Comparison of ENCODE assay signal across 12 cellular contexts in genomic region chr16:3999890-4000325, GRCh38.
DNase-seq lines count a peak whose midpoint lies in the region; ATAC-seq and TF ChIP-seq lines count a peak whose summit lies in the region.
"Had no signal": no experiment of that assay in that cellular context is flagged by ENCODE, and none has a peak within 500 bp of the region (broad histone marks: within the 10 kb centered on the region; RNA-seq: fewer than 3 reads in every experiment).

No MANE protein-coding gene starts in this region.

- no peaks in the 10 kb centered on the region for H3K36me3 Mint-ChIP-seq in activated naive CD4-positive, alpha-beta T cell treated with anti-CD3 and anti-CD28 coated beads, Interleukin-2, amount 10 ng/mL, durations not matched to agents 7 days and 5 days
- H3K36me3 Mint-ChIP-seq in activated T-helper 17 cell treated with anti-CD3 and anti-CD28 coated beads, Interleukin-2, amount 50 U/mL, for 72 hours (ENCODE audit: low read depth): peaks cover 5% of the 10 kb centered on the region
- H3K36me3 Mint-ChIP-seq in type B pancreatic cell: no peaks in the 10 kb centered on the region
- H3K36me3 Mint-ChIP-seq: naive B cell had no signal

- H3K27me3 Mint-ChIP-seq in activated naive CD4-positive, alpha-beta T cell treated with anti-CD3 and anti-CD28 coated beads, Interleukin-2, amount 10 ng/mL, durations not matched to agents 7 days and 5 days: peaks cover 3% of the 10 kb centered on the region
- H3K27me3 Mint-ChIP-seq in activated T-helper 17 cell treated with anti-CD3 and anti-CD28 coated beads, Interleukin-2, amount 50 U/mL, for 72 hours: no peaks in the 10 kb centered on the region
- H3K27me3 Mint-ChIP-seq in type B pancreatic cell: no peaks in the 10 kb centered on the region
- H3K27me3 Mint-ChIP-seq: activated B cell treated with CpG ODN at 0.5 μM for 24 hours, naive B cell had no signal

- intact Hi-C loops in body of pancreas (cut with DNase I): no loop called here

- H3K4me3 Mint-ChIP-seq in activated naive CD4-positive, alpha-beta T cell treated with anti-CD3 and anti-CD28 coated beads, Interleukin-2, amount 10 ng/mL, durations not matched to agents 7 days and 5 days: peak overlapping the region; percentile 17
- peak overlapping the region; percentile 56 for H3K4me3 Mint-ChIP-seq in activated T-helper 17 cell treated with anti-CD3 and anti-CD28 coated beads, Interleukin-2, amount 50 U/mL, for 72 hours
- no peak overlapping the region for H3K4me3 Mint-ChIP-seq in type B pancreatic cell
- H3K4me3 Mint-ChIP-seq: activated B cell treated with CpG ODN at 0.5 μM for 24 hours, naive B cell had no signal

- H3K27me3 ChIP-seq in body of pancreas: no peaks in the 10 kb centered on the region

- peaks cover 3% of the 10 kb centered on the region for H3K4me1 ChIP-seq in body of pancreas

- no peaks in the 10 kb centered on the region for H3K9me3 ChIP-seq in body of pancreas

- TF ChIP-seq CTCF in type B pancreatic cell (conservative IDR thresholded peaks at IDR 0.05) (no peak), body of pancreas (IDR thresholded peaks at IDR 0.05) (no peak)

- no peak overlapping the region for H3K4me3 ChIP-seq in body of pancreas

- CTCF ChIA-PET in activated naive CD4-positive, alpha-beta T cell treated with anti-CD3 and anti-CD28 coated beads, Interleukin-2, amount 10 ng/mL, durations not matched to agents 7 days and 5 days (lab: Charles Lee): interaction anchor here (0.5 kb wide), 1 partner anchor 33 kb away, joined by 3 read pairs; no protein-coding TSS in a partner anchor

- 82 to 96% methylated on average over 11 of the region's 11 CpGs for WGBS in body of pancreas, 2 donors

- H3K4me1 Mint-ChIP-seq in activated naive CD4-positive, alpha-beta T cell treated with anti-CD3 and anti-CD28 coated beads, Interleukin-2, amount 10 ng/mL, durations not matched to agents 7 days and 5 days: peaks cover 25% of the 10 kb centered on the region
- H3K4me1 Mint-ChIP-seq in activated T-helper 17 cell treated with anti-CD3 and anti-CD28 coated beads, Interleukin-2, amount 50 U/mL, for 72 hours: peaks cover 9% of the 10 kb centered on the region
- H3K4me1 Mint-ChIP-seq in type B pancreatic cell (ENCODE audit: unreplicated experiment): peaks cover 32% of the 10 kb centered on the region
- H3K4me1 Mint-ChIP-seq: activated B cell treated with CpG ODN at 0.5 μM for 24 hours, naive B cell had no signal

- H3K36me3 ChIP-seq in body of pancreas (replicated peaks in 1 of 2; ENCODE audit: insufficient read depth in 1 of 2, low read depth in 2 of 2): no peaks in the 10 kb centered on the region

- no peak overlapping the region for H3K27ac Mint-ChIP-seq in activated naive CD4-positive, alpha-beta T cell treated with anti-CD3 and anti-CD28 coated beads, Interleukin-2, amount 10 ng/mL, durations not matched to agents 7 days and 5 days
- H3K27ac Mint-ChIP-seq in activated T-helper 17 cell treated with anti-CD3 and anti-CD28 coated beads, Interleukin-2, amount 50 U/mL, for 72 hours: peak overlapping the region; percentile 46
- H3K27ac Mint-ChIP-seq in type B pancreatic cell: peak overlapping the region; percentile 41
- H3K27ac Mint-ChIP-seq: activated B cell treated with CpG ODN at 0.5 μM for 24 hours had no signal

- TF ChIP-seq POLR2A in body of pancreas (IDR thresholded peaks at IDR 0.05): no peak

- DNase-seq in activated naive CD4-positive, alpha-beta T cell treated with anti-CD3 and anti-CD28 coated beads, Interleukin-2, amount 10 ng/mL, durations not matched to agents 7 days and 5 days: no peak
- no peak for DNase-seq in activated naive CD4-positive, alpha-beta T cell (lab: John Stamatoyannopoulos, UW)
- peak; percentile 30 for DNase-seq in inferior parietal cortex (ENCODE audit: extremely low spot score)
- no peak for DNase-seq in type B pancreatic cell (ENCODE audit: extremely low spot score, unreplicated experiment)
- DNase-seq in DMS53 (lab: John Stamatoyannopoulos, UW): no peak
- DNase-seq in body of pancreas: no peak
- DNase-seq: activated B cell treated with CpG ODN at 0.5 μM for 24 hours, AML-193, amniotic stem cell, naive B cell had no signal

- H3K9me3 Mint-ChIP-seq in activated naive CD4-positive, alpha-beta T cell treated with anti-CD3 and anti-CD28 coated beads, Interleukin-2, amount 10 ng/mL, durations not matched to agents 7 days and 5 days: no peaks in the 10 kb centered on the region
- no peaks in the 10 kb centered on the region for H3K9me3 Mint-ChIP-seq in activated T-helper 17 cell treated with anti-CD3 and anti-CD28 coated beads, Interleukin-2, amount 50 U/mL, for 72 hours
- no peaks in the 10 kb centered on the region for H3K9me3 Mint-ChIP-seq in type B pancreatic cell
- H3K9me3 Mint-ChIP-seq: activated B cell treated with CpG ODN at 0.5 μM for 24 hours, naive B cell had no signal

- no peak overlapping the region for H3K27ac ChIP-seq in body of pancreas

- ATAC-seq in activated T-helper 17 cell treated with anti-CD3 and anti-CD28 coated beads, Interleukin-2, amount 50 U/mL, for 72 hours (replicated peaks): peak; percentile 67
- ATAC-seq in body of pancreas (no peak), HG02678 (IDR thresholded peaks at IDR 0.05; ENCODE audit: unreplicated experiment) (no peak)
